ENCODE assay signal across 10 cellular contexts in genomic region chr3:123618768-123619484, GRCh38. TPM values are rescaled to one million over a fixed set of nuclear protein-coding genes. Genes with fewer than 3 reads are reported as not detected.
DNase-seq lines count a peak whose midpoint lies in the region; ATAC-seq and TF ChIP-seq lines count a peak whose summit lies in the region.
"Had no signal": no experiment of that assay in that cellular context is flagged by ENCODE, and none has a peak within 500 bp of the region (broad histone marks: within the 10 kb centered on the region; RNA-seq: fewer than 3 reads in every experiment).

No MANE protein-coding gene starts in this region.

- intact Hi-C loops in Panc1 (cut with micrococcal nuclease; ENCODE audit: unreplicated experiment) (no loop called here), esophagus squamous epithelium (cut with DNase I) (no loop called here), posterior vena cava (cut with DNase I) (no loop called here)

- ATAC-seq in Panc1 (peak; percentile 31; the same call in 1 of the 2 replicates), GM21367 (IDR thresholded peaks at IDR 0.05; ENCODE audit: unreplicated experiment) (no peak)
- ATAC-seq: HCT116 had no signal

- no peak for TF ChIP-seq POLR2A in esophagus squamous epithelium (IDR thresholded peaks at IDR 0.05)

- POLR2A ChIA-PET in Panc1 (lab: Charles Lee): no interaction called here

- H3K27ac ChIP-seq in Panc1 (ENCODE audit: low read length): no peak overlapping the region
- H3K27ac ChIP-seq in esophagus squamous epithelium: peak overlapping the region; percentile 36 to 83 (median 74)

- BruUV-seq in Panc1 (replicated peaks; lab: Mats Ljungman, UMichigan): no TSS peak

- in situ Hi-C loops in Panc1 (cut with HindIII; ENCODE audit: low pct_unique_long_range_greater_than_20kb, low sequenced_read_pairs): no loop called here
- in situ Hi-C loops in GM13977 (cut with MboI; ENCODE audit: low pct_unique_long_range_greater_than_20kb, low sequenced_read_pairs, unreplicated experiment): no loop called here

- DNase-seq in DMS79 treated with DMSO at 0.1 percent for 48 hours (lab: John Stamatoyannopoulos, UW) (peak; percentile 79), Panc1 (ENCODE audit: low read depth, low spot score) (no peak), esophagus squamous epithelium (lab: John Stamatoyannopoulos, UW) (no peak), posterior vena cava (ENCODE audit: low spot score) (peak; percentile 91), GM13977 (ENCODE audit: low spot score) (no peak), T-helper 9 cell (no peak), DMS153 (lab: John Stamatoyannopoulos, UW) (no peak)

- no peaks in the 10 kb centered on the region for H3K9me3 ChIP-seq in Panc1 (ENCODE audit: control insufficient read depth, insufficient read depth, low read depth, low read length)
- no peaks in the 10 kb centered on the region for H3K9me3 ChIP-seq in esophagus squamous epithelium
- H3K9me3 ChIP-seq: upper lobe of left lung had no signal

- TF ChIP-seq CTCF in Panc1 (IDR thresholded peaks at IDR 0.05) (no peak), esophagus squamous epithelium (IDR thresholded peaks at IDR 0.05) (no peak), GM13977 (IDR thresholded peaks at IDR 0.05; ENCODE audit: extremely low read depth, insufficient read depth, missing control alignments) (no peak)

- CTCF ChIA-PET in Panc1 (lab: Charles Lee): no interaction called here

- H3K27me3 ChIP-seq in Panc1 (ENCODE audit: control insufficient read depth, insufficient read depth, low read length): no peaks in the 10 kb centered on the region
- no peaks in the 10 kb centered on the region for H3K27me3 ChIP-seq in esophagus squamous epithelium
- H3K27me3 ChIP-seq: upper lobe of left lung had no signal

- H3K36me3 ChIP-seq in Panc1 (ENCODE audit: control insufficient read depth, insufficient read depth, low read length) (no peaks in the 10 kb centered on the region), esophagus squamous epithelium (peaks cover 0 to 25% (median 0%) of the 10 kb centered on the region in 3 donors)

- H3K4me1 ChIP-seq in Panc1 (ENCODE audit: control insufficient read depth, insufficient read depth, low read length) (no peaks in the 10 kb centered on the region), esophagus squamous epithelium (peaks cover 16 to 62% (median 27%) of the 10 kb centered on the region in 3 donors)

- 8 to 22% methylated on average over 5 of the region's 5 CpGs for WGBS in esophagus squamous epithelium, 2 donors

- H3K4me3 ChIP-seq in Panc1 (ENCODE audit: low read depth in 2 of 2, low read length in 2 of 2) (no peak overlapping the region), esophagus squamous epithelium (peak overlapping the region; percentile 6 to 56 (median 37))
- H3K4me3 ChIP-seq: upper lobe of left lung had no signal

RNA-seq across cellular contexts. Expression of gene HACD2, which starts 34.1 kb away (rescaled TPM):
- total RNA-seq in Panc1 (2021; ENCODE audit: unreplicated experiment): 58.6 TPM
- 19.4 TPM for polyA plus RNA-seq in Panc1 (2012; ENCODE audit: insufficient read length)
- 10 to 100 TPM; 28.4 to 46.6 (median 34.9) TPM for total RNA-seq in esophagus squamous epithelium
- 10 to 100 TPM; 16.5 to 19.9 TPM for total RNA-seq in posterior vena cava

Comparison
In these comparisons a context has a peak if more than half of its experiments do, and no peak if none do; other contexts are left out.
1. DNase-seq: peak in DMS79 treated with DMSO at 0.1 percent for 48 hours (single experiment) and posterior vena cava (single experiment); none in Panc1 (single experiment), esophagus squamous epithelium (single experiment), GM13977 (single experiment), T-helper 9 cell (single experiment) and DMS153 (single experiment).
2. H3K4me3 ChIP-seq: peak in esophagus squamous epithelium (4 of 4); none in Panc1 (0 of 2).